Comparison of ENCODE assay signal across 24 cellular contexts in genomic region chr2:239550336-239550735, GRCh38.
A peak's percentile ranks its signal among the peaks of the same experiment; 100 is the strongest.
DNase-seq lines count a peak whose midpoint lies in the region; ATAC-seq, FAIRE-seq and TF ChIP-seq lines count a peak whose summit lies in the region.
"Had no signal": no experiment of that assay in that cellular context is flagged by ENCODE, and none has a peak within 500 bp of the region (broad histone marks: within the 10 kb centered on the region; RNA-seq: fewer than 3 reads in every experiment).

No MANE protein-coding gene starts in this region.

- H3K36me3 ChIP-seq in BLaER1, result no peaks in the 10 kb centered on the region
- H3K36me3 ChIP-seq in kidney (ENCODE audit: control insufficient read depth in 1 of 2, insufficient read depth in 2 of 2, low read length in 2 of 2), result no peaks in the 10 kb centered on the region
- H3K36me3 ChIP-seq: SJCRH30 had no signal

- H3K4me1 ChIP-seq in BLaER1, result peaks cover 62% of the 10 kb centered on the region
- no peaks in the 10 kb centered on the region for H3K4me1 ChIP-seq in kidney (ENCODE audit: control insufficient read depth in 1 of 2, insufficient read depth in 1 of 2, low read depth in 1 of 2, low read length in 2 of 2)
- H3K4me1 ChIP-seq: A549, SJCRH30 had no signal

- FAIRE-seq in kidney (lab: Jason Lieb, UNC), result no peak
- FAIRE-seq: A549, RCC 7860 had no signal

- TF ChIP-seq CTCF in coronary artery (IDR thresholded peaks at IDR 0.05) (no peak), omental fat pad (IDR thresholded peaks at IDR 0.05) (no peak), kidney (IDR thresholded peaks at IDR 0.05; ENCODE audit: borderline replicate concordance, extremely low read depth, insufficient read depth) (no peak), Calu3 (IDR thresholded peaks at IDR 0.05; ENCODE audit: unreplicated experiment) (no peak)

- H3K4me3 ChIP-seq in BLaER1, result no peak overlapping the region
- no peak overlapping the region for H3K4me3 ChIP-seq in coronary artery
- no peak overlapping the region for H3K4me3 ChIP-seq in kidney (ENCODE audit: low read length in 2 of 2)
- H3K4me3 ChIP-seq: A549, SJCRH30 had no signal

- no peaks in the 10 kb centered on the region for H3K9me3 Mint-ChIP-seq in Calu3 (ENCODE audit: low read depth, unreplicated experiment)

- no peak for ATAC-seq in omental fat pad (ENCODE audit: low FRiP score)
- ATAC-seq in GM18517 (IDR thresholded peaks at IDR 0.05; ENCODE audit: unreplicated experiment), result no peak
- ATAC-seq: A549, SK-N-SH treated with all-trans-retinoic acid at 6 μM for 48 hours had no signal

- CTCF ChIA-PET in Calu3 (lab: Charles Lee), result interaction anchor here (0.7 kb wide), 1 partner anchor 19 kb away, joined by 3 read pairs; no protein-coding TSS in a partner anchor

- no peak overlapping the region for H3K4me3 Mint-ChIP-seq in Calu3 (ENCODE audit: low read depth, unreplicated experiment)
- H3K4me3 Mint-ChIP-seq: CD14-positive monocyte had no signal

- H4K20me1 ChIP-seq in BLaER1, result no peaks in the 10 kb centered on the region

- DNase-seq in GM04503 (ENCODE audit: low read depth), result peak; percentile 13
- DNase-seq in coronary artery (ENCODE audit: low spot score), result peak; percentile 17
- DNase-seq in omental fat pad (ENCODE audit: low spot score), result peak; percentile 10
- no peak for DNase-seq in kidney
- no peak for DNase-seq in Calu3
- DNase-seq in midbrain (lab: John Stamatoyannopoulos, UW), result no peak
- DNase-seq: DMS79 treated with DMSO at 0.1 percent for 48 hours, GOT3, HCEC 1CT, Kasumi-1, MV-4-11, NCI-H1105, NCI-H2029, NCI-H446, NCI-H524 treated with DMSO at 0.1 percent for 48 hours, NCI-H774, SJCRH30 had no signal

- intact Hi-C loops in kidney (cut with DNase I), result no loop called here
- intact Hi-C loops in Calu3 (cut with micrococcal nuclease; ENCODE audit: unreplicated experiment), result no loop called here

- H3K9ac ChIP-seq in BLaER1 (no peak overlapping the region), kidney (ENCODE audit: low read length in 2 of 2) (no peak overlapping the region)

- H3K9me3 ChIP-seq in BLaER1, result 0 out of 2 replicates have a peak, but pooled peaks cover 3% of the 10 kb centered on the region
- no peaks in the 10 kb centered on the region for H3K9me3 ChIP-seq in kidney (ENCODE audit: control insufficient read depth in 1 of 2, low read length in 2 of 2)
- H3K9me3 ChIP-seq: A549, SJCRH30 had no signal

- H3K27ac ChIP-seq in BLaER1 (no peak overlapping the region), coronary artery (no peak overlapping the region), kidney (ENCODE audit: low read depth in 2 of 2, low read length in 2 of 2) (no peak overlapping the region)
- H3K27ac ChIP-seq: A549, SJCRH30 had no signal

- H3K36me3 Mint-ChIP-seq in Calu3 (ENCODE audit: insufficient read depth, unreplicated experiment), result no peaks in the 10 kb centered on the region
- H3K36me3 Mint-ChIP-seq: CD14-positive monocyte; CD8-positive, alpha-beta memory T cell had no signal

- peak overlapping the region; percentile 57; the same call in 1 of the 2 replicates for H3K4me2 ChIP-seq in BLaER1
- H3K4me2 ChIP-seq: A549 had no signal

- H3K27me3 Mint-ChIP-seq in Calu3 (ENCODE audit: unreplicated experiment), result peaks cover 70% of the 10 kb centered on the region

- no TSS peak for BruUV-seq in Calu3 (replicated peaks; lab: Mats Ljungman, UMichigan)

- no peaks in the 10 kb centered on the region for H3K27me3 ChIP-seq in BLaER1

- no peak overlapping the region for H3K27ac Mint-ChIP-seq in Calu3 (ENCODE audit: unreplicated experiment)
- H3K27ac Mint-ChIP-seq: CD14-positive monocyte; CD8-positive, alpha-beta memory T cell had no signal

- H3K4me1 Mint-ChIP-seq in Calu3 (ENCODE audit: low read depth, unreplicated experiment), result no peaks in the 10 kb centered on the region

Comparison
In these comparisons a context has a peak if more than half of its experiments do, and no peak if none do; other contexts are left out.
1. DNase-seq: peak in GM04503 (single experiment), coronary artery (single experiment) and omental fat pad (single experiment); none in kidney (single experiment), Calu3 (single experiment) and midbrain (single experiment).